ENCODE assay signal across 29 cellular contexts in genomic region chrX:99933865-99934264, GRCh38.
"Had no signal": no experiment of that assay in that cellular context is flagged by ENCODE, and none has a peak within 500 bp of the region (broad histone marks: within the 10 kb centered on the region; RNA-seq: fewer than 3 reads in every experiment).

No MANE protein-coding gene starts in this region.

- H3K27ac Mint-ChIP-seq: stimulated activated effector memory CD8-positive, alpha-beta T cell treated with anti-CD3 and anti-CD28 coated beads, Interleukin-12 subunit alpha, Interleukin-12 subunit beta, amount 100 ng/mL, for 72 hours; stimulated activated memory B cell treated with anti-CD40 and anti-IgM and Interleukin-4, amounts not matched to agents 10 μg/mL and 1 μg/mL and 100 μg/mL, for 72 hours; stimulated activated naive B cell treated with anti-CD40 and anti-IgM and Interleukin-4, amounts not matched to agents 10 μg/mL and 1 μg/mL and 100 μg/mL, for 72 hours; stimulated activated naive CD8-positive, alpha-beta T cell treated with anti-CD3 and anti-CD28 coated beads, Interleukin-15, amount 100 ng/mL, for 72 hours; stimulated activated naive CD8-positive, alpha-beta T cell treated with anti-CD3 and anti-CD28 coated beads, Interleukin-15, Interleukin-2, amounts not matched to agents 100 ng/mL and 50 ng/mL, for 24 hours; type B pancreatic cell had no signal

- H3K27me3 ChIP-seq: stomach, suprapubic skin, testis, thyroid gland, tibial artery, tibial nerve, transverse colon, upper lobe of left lung, upper lobe of right lung, uterus, vagina had no signal

- H3K4me3 Mint-ChIP-seq: stimulated activated effector memory CD8-positive, alpha-beta T cell treated with anti-CD3 and anti-CD28 coated beads, Interleukin-12 subunit alpha, Interleukin-12 subunit beta, amount 100 ng/mL, for 72 hours; stimulated activated memory B cell treated with anti-CD40 and anti-IgM and Interleukin-4, amounts not matched to agents 10 μg/mL and 1 μg/mL and 100 μg/mL, for 72 hours; stimulated activated naive B cell treated with anti-CD40 and anti-IgM and Interleukin-4, amounts not matched to agents 10 μg/mL and 1 μg/mL and 100 μg/mL, for 72 hours; stimulated activated naive CD8-positive, alpha-beta T cell treated with anti-CD3 and anti-CD28 coated beads, Interleukin-15, amount 100 ng/mL, for 72 hours; stimulated activated naive CD8-positive, alpha-beta T cell treated with anti-CD3 and anti-CD28 coated beads, Interleukin-15, Interleukin-2, amounts not matched to agents 100 ng/mL and 50 ng/mL, for 24 hours; type B pancreatic cell had no signal

- H3K36me3 Mint-ChIP-seq: stimulated activated effector memory CD8-positive, alpha-beta T cell treated with anti-CD3 and anti-CD28 coated beads, Interleukin-12 subunit alpha, Interleukin-12 subunit beta, amount 100 ng/mL, for 72 hours; stimulated activated memory B cell treated with anti-CD40 and anti-IgM and Interleukin-4, amounts not matched to agents 10 μg/mL and 1 μg/mL and 100 μg/mL, for 72 hours; stimulated activated naive B cell treated with anti-CD40 and anti-IgM and Interleukin-4, amounts not matched to agents 10 μg/mL and 1 μg/mL and 100 μg/mL, for 72 hours; type B pancreatic cell had no signal

- H3K4me3 ChIP-seq: stomach, suprapubic skin, testis, thoracic aorta, thyroid gland, tibial artery, tibial nerve, transverse colon, upper lobe of left lung, upper lobe of right lung, uterus, vagina had no signal

- H3K9me3 ChIP-seq: stomach, suprapubic skin, testis, thoracic aorta, thyroid gland, tibial artery, tibial nerve, transverse colon, upper lobe of left lung, upper lobe of right lung, uterus, vagina had no signal

- DNase-seq: stimulated activated CD4-positive, alpha-beta T cell treated with anti-CD3 and anti-CD28 coated beads, Interleukin-2, amount 100 ng/mL, for 48 hours; stimulated activated CD4-positive, alpha-beta T cell treated with anti-CD3 and anti-CD28 coated beads, Interleukin-4, amount 100 ng/mL, for 1 hour; stimulated activated CD4-positive, alpha-beta T cell treated with anti-CD3 and anti-CD28 coated beads, Interleukin-4, amount 100 ng/mL, for 24 hours; stimulated activated CD4-positive, alpha-beta T cell treated with anti-CD3 and anti-CD28 coated beads, Interleukin-4, amount 100 ng/mL, for 4 hours; stimulated activated CD8-positive, alpha-beta memory T cell treated with anti-CD3 and anti-CD28 coated beads, Interleukin-4, amount 100 ng/mL, for 48 hours; stimulated activated naive B cell treated with anti-CD40 and anti-IgM and Interleukin-4, amounts not matched to agents 10 μg/mL and 1 μg/mL and 100 μg/mL, for 72 hours; stimulated activated naive CD4-positive, alpha-beta T cell; stimulated activated naive CD4-positive, alpha-beta T cell treated with Interleukin-2 at 50 U/mL for 16 hours; stimulated activated naive CD8-positive, alpha-beta T cell treated with anti-CD3 and anti-CD28 coated beads, Interleukin-15, amount 100 ng/mL, for 72 hours; stimulated activated naive CD8-positive, alpha-beta T cell treated with anti-CD3 and anti-CD28 coated beads, Interleukin-15, Interleukin-2, amounts not matched to agents 100 U/mL and 50 U/mL, for 24 hours; stomach; substantia nigra; testis; thyroid gland; tibial artery; transverse colon; trophoblast cell; upper lobe of left lung; upper lobe of right lung; uterus had no signal

- H3K4me1 Mint-ChIP-seq: stimulated activated effector memory CD8-positive, alpha-beta T cell treated with anti-CD3 and anti-CD28 coated beads, Interleukin-12 subunit alpha, Interleukin-12 subunit beta, amount 100 ng/mL, for 72 hours; stimulated activated memory B cell treated with anti-CD40 and anti-IgM and Interleukin-4, amounts not matched to agents 10 μg/mL and 1 μg/mL and 100 μg/mL, for 72 hours; stimulated activated naive B cell treated with anti-CD40 and anti-IgM and Interleukin-4, amounts not matched to agents 10 μg/mL and 1 μg/mL and 100 μg/mL, for 72 hours; stimulated activated naive CD8-positive, alpha-beta T cell treated with anti-CD3 and anti-CD28 coated beads, Interleukin-15, amount 100 ng/mL, for 72 hours had no signal

- FAIRE-seq: urothelium cell line had no signal

- H3K36me3 ChIP-seq: stomach, suprapubic skin, thoracic aorta, thyroid gland, tibial artery, tibial nerve, transverse colon, upper lobe of left lung, upper lobe of right lung, uterus, vagina had no signal

- H3K9me3 Mint-ChIP-seq: stimulated activated naive CD8-positive, alpha-beta T cell treated with anti-CD3 and anti-CD28 coated beads, Interleukin-15, amount 100 ng/mL, for 72 hours; stimulated activated naive CD8-positive, alpha-beta T cell treated with anti-CD3 and anti-CD28 coated beads, Interleukin-15, Interleukin-2, amounts not matched to agents 100 ng/mL and 50 ng/mL, for 24 hours; type B pancreatic cell had no signal

- H3K4me1 ChIP-seq: stomach, suprapubic skin, testis, thyroid gland, tibial artery, tibial nerve, transverse colon, upper lobe of left lung, upper lobe of right lung, uterus, vagina had no signal

- H3K27ac ChIP-seq: stomach, suprapubic skin, testis, thoracic aorta, thyroid gland, tibial artery, tibial nerve, transverse colon, upper lobe of left lung, upper lobe of right lung, uterus, vagina had no signal

- H3K27me3 Mint-ChIP-seq: stimulated activated memory B cell treated with anti-CD40 and anti-IgM and Interleukin-4, amounts not matched to agents 10 μg/mL and 1 μg/mL and 100 μg/mL, for 72 hours; stimulated activated naive CD8-positive, alpha-beta T cell treated with anti-CD3 and anti-CD28 coated beads, Interleukin-15, amount 100 ng/mL, for 72 hours; stimulated activated naive CD8-positive, alpha-beta T cell treated with anti-CD3 and anti-CD28 coated beads, Interleukin-15, Interleukin-2, amounts not matched to agents 100 ng/mL and 50 ng/mL, for 24 hours had no signal

- ATAC-seq: stimulated activated effector memory CD8-positive, alpha-beta T cell treated with anti-CD3 and anti-CD28 coated beads, Interleukin-12 subunit alpha, Interleukin-12 subunit beta, amount 100 ng/mL, for 72 hours; stimulated activated memory B cell treated with anti-CD40 and anti-IgM and Interleukin-4, amounts not matched to agents 10 μg/mL and 1 μg/mL and 100 μg/mL, for 72 hours; stimulated activated naive B cell treated with anti-CD40 and anti-IgM and Interleukin-4, amounts not matched to agents 10 μg/mL and 1 μg/mL and 100 μg/mL, for 72 hours; stimulated activated naive CD8-positive, alpha-beta T cell treated with anti-CD3 and anti-CD28 coated beads, Interleukin-15, amount 100 ng/mL, for 72 hours; stimulated activated naive CD8-positive, alpha-beta T cell treated with anti-CD3 and anti-CD28 coated beads, Interleukin-15, Interleukin-2, amounts not matched to agents 100 U/mL and 50 U/mL, for 24 hours; upper lobe of right lung had no signal
